Comparison of ENCODE assay signal across 10 cellular contexts in the genomic region with DNA sequence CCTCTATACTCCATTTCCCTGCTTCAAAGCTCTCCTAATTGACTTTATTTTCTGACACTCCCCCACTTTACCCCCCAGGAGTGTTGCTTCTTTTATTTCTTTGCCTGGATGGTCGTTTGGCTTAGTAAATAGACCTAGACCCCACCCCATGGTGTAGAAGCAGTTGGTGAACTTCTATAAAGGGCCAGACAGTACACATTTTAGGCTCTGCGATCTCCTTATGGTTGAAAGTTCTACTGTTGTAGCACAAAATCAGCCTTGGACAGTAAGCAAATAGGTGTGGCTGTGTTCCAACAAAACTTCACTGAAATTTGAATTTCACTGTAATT. TPM values are rescaled to one million over a fixed set of nuclear protein-coding genes. Genes with fewer than 3 reads are reported as not detected.
A peak's percentile ranks its signal among the peaks of the same experiment; 100 is the strongest.
DNase-seq lines count a peak whose midpoint lies in the region; ATAC-seq and TF ChIP-seq lines count a peak whose summit lies in the region.
"Had no signal": no experiment of that assay in that cellular context is flagged by ENCODE, and none has a peak within 500 bp of the region (broad histone marks: within the 10 kb centered on the region; RNA-seq: fewer than 3 reads in every experiment).

No MANE protein-coding gene starts in this region.

- H3K36me3 ChIP-seq in suprapubic skin: no peaks in the 10 kb centered on the region

- no peak for TF ChIP-seq CTCF in WTC11 (IDR thresholded peaks at IDR 0.05)
- TF ChIP-seq CTCF in suprapubic skin (IDR thresholded peaks at IDR 0.05): no peak

- H3K36me3 Mint-ChIP-seq in activated T-cell treated with anti-CD3 and anti-CD28 coated beads, Interleukin-2, amount 50 U/mL, for 4 hours (ENCODE audit: insufficient read depth): no peaks in the 10 kb centered on the region
- no peaks in the 10 kb centered on the region for H3K36me3 Mint-ChIP-seq in WTC11

- peaks cover 2% of the 10 kb centered on the region for H3K27me3 Mint-ChIP-seq in activated T-cell treated with anti-CD3 and anti-CD28 coated beads, Interleukin-2, amount 50 U/mL, for 4 hours (ENCODE audit: low read depth)
- no peaks in the 10 kb centered on the region for H3K27me3 Mint-ChIP-seq in WTC11 (ENCODE audit: low read depth)
- H3K27me3 Mint-ChIP-seq: stimulated activated naive CD8-positive, alpha-beta T cell treated with anti-CD3 and anti-CD28 coated beads, Interleukin-15, amount 100 ng/mL, for 72 hours had no signal

- no peaks in the 10 kb centered on the region for H3K27me3 ChIP-seq in suprapubic skin
- H3K27me3 ChIP-seq: foreskin keratinocyte had no signal

- peak overlapping the region; percentile 96 for H3K4me3 Mint-ChIP-seq in activated T-cell treated with anti-CD3 and anti-CD28 coated beads, Interleukin-2, amount 50 U/mL, for 4 hours
- peak overlapping the region; percentile 98; the same call in 1 of the 2 replicates for H3K4me3 Mint-ChIP-seq in WTC11

- H3K27ac Mint-ChIP-seq in WTC11: no peak overlapping the region

- peaks cover 7% of the 10 kb centered on the region for H3K9me3 Mint-ChIP-seq in activated T-cell treated with anti-CD3 and anti-CD28 coated beads, Interleukin-2, amount 50 U/mL, for 4 hours
- H3K9me3 Mint-ChIP-seq in WTC11: no peaks in the 10 kb centered on the region; the same call in 1 of the 2 replicates
- H3K9me3 Mint-ChIP-seq: stimulated activated naive CD8-positive, alpha-beta T cell treated with anti-CD3 and anti-CD28 coated beads, Interleukin-15, amount 100 ng/mL, for 72 hours had no signal

- H3K4me1 ChIP-seq in suprapubic skin: peaks cover 11% of the 10 kb centered on the region
- H3K4me1 ChIP-seq: foreskin keratinocyte had no signal

- CTCF ChIA-PET in WTC11 (lab: Charles Lee): interaction anchor here (0.6 to 2.7 kb wide), 8 partner anchors 12 to 455 kb away, joined by 3 to 32 read pairs (median 12); no protein-coding TSS in a partner anchor

- no peaks in the 10 kb centered on the region for H3K9me3 ChIP-seq in suprapubic skin

- peak overlapping the region; percentile 52 for H3K4me3 ChIP-seq in suprapubic skin

- intact Hi-C loops in left colon (cut with DNase I, micrococcal nuclease): loop anchor here in 1 of 2 donors (5.0 kb wide), 1 partner anchor 45 kb away; no protein-coding TSS in a partner anchor

- ATAC-seq in activated T-cell treated with anti-CD3 and anti-CD28 coated beads, Interleukin-2, amount 50 U/mL, for 4 hours: no peak
- ATAC-seq in WTC11 (no peak), left colon (peak; percentile 0), HG03520 (IDR thresholded peaks at IDR 0.05; ENCODE audit: unreplicated experiment) (no peak)

- POLR2A ChIA-PET in WTC11 (lab: Charles Lee): no interaction called here

- 50% methylated on average over 2 of the region's 2 CpGs for WGBS in suprapubic skin

- DNase-seq in activated T-cell treated with anti-CD3 and anti-CD28 coated beads, Interleukin-2, amount 50 U/mL, for 4 hours: no peak
- DNase-seq in activated T-cell treated with anti-CD3 and anti-CD28 coated beads, Interleukin-2, amount 50 U/mL, for 1 hour: no peak
- DNase-seq in WTC11 (ENCODE audit: low spot score) (no peak), left colon (no peak), suprapubic skin (ENCODE audit: low spot score in 2 of 2) (no peak), GM19238 (ENCODE audit: insufficient read length, low spot score) (no peak), NCI-H1417 treated with DMSO at 0.1 percent for 48 hours (lab: John Stamatoyannopoulos, UW) (no peak)

- H3K27ac ChIP-seq in suprapubic skin: no peak overlapping the region
- H3K27ac ChIP-seq: foreskin keratinocyte had no signal

- TF ChIP-seq EP300 in suprapubic skin (IDR thresholded peaks at IDR 0.05): no peak

- TF ChIP-seq POLR2A in suprapubic skin (IDR thresholded peaks at IDR 0.05): no peak

- peaks cover 21% of the 10 kb centered on the region for H3K4me1 Mint-ChIP-seq in activated T-cell treated with anti-CD3 and anti-CD28 coated beads, Interleukin-2, amount 50 U/mL, for 4 hours (ENCODE audit: low read depth)
- H3K4me1 Mint-ChIP-seq in WTC11: peaks cover 9% of the 10 kb centered on the region; the same call in 1 of the 2 replicates

TF ChIP-seq in WTC11, 78 proteins besides CTCF, POLR2A, EP300 and RAD21 (continues in another document):
- TF ChIP-seq NFE2L1 (CRISPR knock-in tag; IDR thresholded peaks at IDR 0.05): no peak
- TF ChIP-seq GTF2I (CRISPR knock-in tag; conservative IDR thresholded peaks at IDR 0.05): no peak
- no peak for TF ChIP-seq NFYB (CRISPR knock-in tag; conservative IDR thresholded peaks at IDR 0.05; ENCODE audit: low read depth)
- TF ChIP-seq SP1 (CRISPR knock-in tag; conservative IDR thresholded peaks at IDR 0.05): no peak
- no peak for TF ChIP-seq ZNF232 (CRISPR knock-in tag; IDR thresholded peaks at IDR 0.05)
- TF ChIP-seq SMAD4 (CRISPR knock-in tag; IDR thresholded peaks at IDR 0.05): no peak
- TF ChIP-seq, protein P1, sequence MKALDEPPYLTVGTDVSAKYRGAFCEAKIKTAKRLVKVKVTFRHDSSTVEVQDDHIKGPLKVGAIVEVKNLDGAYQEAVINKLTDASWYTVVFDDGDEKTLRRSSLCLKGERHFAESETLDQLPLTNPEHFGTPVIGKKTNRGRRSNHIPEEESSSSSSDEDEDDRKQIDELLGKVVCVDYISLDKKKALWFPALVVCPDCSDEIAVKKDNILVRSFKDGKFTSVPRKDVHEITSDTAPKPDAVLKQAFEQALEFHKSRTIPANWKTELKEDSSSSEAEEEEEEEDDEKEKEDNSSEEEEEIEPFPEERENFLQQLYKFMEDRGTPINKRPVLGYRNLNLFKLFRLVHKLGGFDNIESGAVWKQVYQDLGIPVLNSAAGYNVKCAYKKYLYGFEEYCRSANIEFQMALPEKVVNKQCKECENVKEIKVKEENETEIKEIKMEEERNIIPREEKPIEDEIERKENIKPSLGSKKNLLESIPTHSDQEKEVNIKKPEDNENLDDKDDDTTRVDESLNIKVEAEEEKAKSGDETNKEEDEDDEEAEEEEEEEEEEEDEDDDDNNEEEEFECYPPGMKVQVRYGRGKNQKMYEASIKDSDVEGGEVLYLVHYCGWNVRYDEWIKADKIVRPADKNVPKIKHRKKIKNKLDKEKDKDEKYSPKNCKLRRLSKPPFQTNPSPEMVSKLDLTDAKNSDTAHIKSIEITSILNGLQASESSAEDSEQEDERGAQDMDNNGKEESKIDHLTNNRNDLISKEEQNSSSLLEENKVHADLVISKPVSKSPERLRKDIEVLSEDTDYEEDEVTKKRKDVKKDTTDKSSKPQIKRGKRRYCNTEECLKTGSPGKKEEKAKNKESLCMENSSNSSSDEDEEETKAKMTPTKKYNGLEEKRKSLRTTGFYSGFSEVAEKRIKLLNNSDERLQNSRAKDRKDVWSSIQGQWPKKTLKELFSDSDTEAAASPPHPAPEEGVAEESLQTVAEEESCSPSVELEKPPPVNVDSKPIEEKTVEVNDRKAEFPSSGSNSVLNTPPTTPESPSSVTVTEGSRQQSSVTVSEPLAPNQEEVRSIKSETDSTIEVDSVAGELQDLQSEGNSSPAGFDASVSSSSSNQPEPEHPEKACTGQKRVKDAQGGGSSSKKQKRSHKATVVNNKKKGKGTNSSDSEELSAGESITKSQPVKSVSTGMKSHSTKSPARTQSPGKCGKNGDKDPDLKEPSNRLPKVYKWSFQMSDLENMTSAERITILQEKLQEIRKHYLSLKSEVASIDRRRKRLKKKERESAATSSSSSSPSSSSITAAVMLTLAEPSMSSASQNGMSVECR (CRISPR knock-in tag; IDR thresholded peaks at IDR 0.05; ENCODE audit: borderline replicate concordance): no peak
- TF ChIP-seq, protein P2, sequence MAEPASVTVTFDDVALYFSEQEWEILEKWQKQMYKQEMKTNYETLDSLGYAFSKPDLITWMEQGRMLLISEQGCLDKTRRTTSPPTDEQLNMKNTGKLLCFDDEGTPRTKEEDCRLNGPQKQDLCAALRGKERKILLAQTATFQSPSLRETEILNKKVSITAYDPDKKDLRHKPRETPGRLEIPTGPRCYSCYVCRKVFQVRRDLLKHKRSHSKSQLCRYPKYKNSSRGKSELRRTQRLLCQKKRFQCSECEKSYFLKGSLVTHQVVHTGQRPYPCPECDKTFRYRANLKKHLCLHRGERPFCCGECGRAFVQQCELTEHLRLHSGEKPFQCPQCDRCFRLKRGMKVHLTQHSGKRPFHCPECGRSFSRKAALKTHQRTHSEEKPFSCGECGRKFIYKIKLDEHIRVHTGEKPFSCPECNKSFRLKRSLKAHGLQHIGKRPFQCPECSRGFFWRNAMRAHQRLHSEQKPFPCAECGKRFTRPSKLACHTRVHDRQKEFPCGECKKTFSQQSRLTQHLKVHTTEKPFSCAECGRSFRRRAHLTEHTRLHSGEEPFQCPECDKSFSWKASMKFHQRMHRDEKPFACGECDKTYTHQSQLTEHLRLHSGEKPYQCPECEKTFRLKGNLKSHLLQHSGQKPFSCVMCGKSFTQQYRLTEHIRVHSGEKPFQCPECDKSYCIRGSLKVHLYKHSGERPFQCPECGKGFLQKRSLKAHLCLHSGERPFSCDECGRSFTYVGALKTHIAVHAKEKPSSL (CRISPR knock-in tag; conservative IDR thresholded peaks at IDR 0.05): no peak
- no peak for TF ChIP-seq CREM (CRISPR knock-in tag; IDR thresholded peaks at IDR 0.05)
- TF ChIP-seq TEAD1 (CRISPR knock-in tag; IDR thresholded peaks at IDR 0.05): no peak

RNA-seq across cellular contexts. Expression of a gene that starts 31.9 kb away (rescaled TPM):
- total RNA-seq in activated T-cell treated with anti-CD3 and anti-CD28 coated beads, Interleukin-2, amount 50 U/mL, for 4 hours: 10 to 100 TPM in 2 of 3 donors, 1 to 10 TPM in 1; 7.9 to 11.1 (median 10.5) TPM
- 5.4 to 8.9 TPM (median 8.1 TPM) in 3 replicates for total RNA-seq in WTC11 (2021)
- total RNA-seq in left colon: 1 to 10 TPM; 3.1 to 3.8 TPM
- 10 to 100 TPM in 1 of 4 donors, 1 to 10 TPM in 3; 4.3 to 11.7 (median 6.4) TPM for total RNA-seq in suprapubic skin

RNA-seq across cellular contexts. Expression of a gene that starts 45.1 kb away (rescaled TPM):
- under 1 TPM; 0.84 to 0.96 (median 0.87) TPM for total RNA-seq in activated T-cell treated with anti-CD3 and anti-CD28 coated beads, Interleukin-2, amount 50 U/mL, for 4 hours
- total RNA-seq in WTC11 (2021) (13.7 to 22.9 TPM (median 14.7 TPM) in 3 replicates), left colon (10 to 100 TPM; 62.3 to 75.3 TPM), suprapubic skin (under 1 TPM; 0.64 to 0.99 (median 0.90) TPM)
- total RNA-seq: foreskin keratinocyte had no signal
